8 cellular contexts compared by ENCODE assay signal in genomic region chr6:27157461-27158315, GRCh38.
A peak's percentile ranks its signal among the peaks of the same experiment; 100 is the strongest.
DNase-seq lines count a peak whose midpoint lies in the region; ATAC-seq and TF ChIP-seq lines count a peak whose summit lies in the region.

No MANE protein-coding gene starts in this region.

- H4K20me1 ChIP-seq in SU-DHL-6 (ENCODE audit: low read depth, low read length): no peaks in the 10 kb centered on the region

- H3F3A ChIP-seq in SU-DHL-6 (ENCODE audit: insufficient read depth): no peaks in the 10 kb centered on the region

- peak overlapping the region; percentile 14; the same call in 1 of the 2 replicates for H3K9ac ChIP-seq in SU-DHL-6 (ENCODE audit: low read length)

- H3K27me3 Mint-ChIP-seq in activated naive CD8-positive, alpha-beta T cell treated with anti-CD3 and anti-CD28 coated beads, Interleukin-2, amount 10 ng/mL, durations not matched to agents 7 days and 5 days: no peaks in the 10 kb centered on the region

- H3K4me3 ChIP-seq in SU-DHL-6 (ENCODE audit: insufficient read depth, low read length, poor library complexity, severe bottlenecking): peak overlapping the region; percentile 6

- peaks cover 43% of the 10 kb centered on the region for H3K4me1 Mint-ChIP-seq in activated naive CD8-positive, alpha-beta T cell treated with anti-CD3 and anti-CD28 coated beads, Interleukin-2, amount 10 ng/mL, durations not matched to agents 7 days and 5 days

- no peaks in the 10 kb centered on the region for H3K79me2 ChIP-seq in SU-DHL-6 (ENCODE audit: insufficient read depth, low read length)

- H3K9me3 ChIP-seq in SU-DHL-6 (ENCODE audit: insufficient read depth, low read length): no peaks in the 10 kb centered on the region

- peak overlapping the region; percentile 70 for H3K27ac Mint-ChIP-seq in activated naive CD8-positive, alpha-beta T cell treated with anti-CD3 and anti-CD28 coated beads, Interleukin-2, amount 10 ng/mL, durations not matched to agents 7 days and 5 days

- no peaks in the 10 kb centered on the region for H3K36me3 Mint-ChIP-seq in activated naive CD8-positive, alpha-beta T cell treated with anti-CD3 and anti-CD28 coated beads, Interleukin-2, amount 10 ng/mL, durations not matched to agents 7 days and 5 days

- peak; percentile 86 to 89 for DNase-seq in AML-193 (lab: John Stamatoyannopoulos, UW)
- peak; percentile 87 for DNase-seq in KG1 (lab: John Stamatoyannopoulos, UW)
- peak; percentile 78 for DNase-seq in activated naive CD8-positive, alpha-beta T cell treated with anti-CD3 and anti-CD28 coated beads, Interleukin-2, amount 10 ng/mL, durations not matched to agents 7 days and 5 days
- DNase-seq in left ventricle myocardium superior: peak; percentile 70
- peak; percentile 52 for DNase-seq in retina

- peak; percentile 54 for TF ChIP-seq CTCF in SU-DHL-6 (IDR thresholded peaks at IDR 0.05; ENCODE audit: insufficient read depth, low read length, poor library complexity, severe bottlenecking)

- intact Hi-C loops in left ventricle myocardium superior (cut with micrococcal nuclease): no loop called here

- no peaks in the 10 kb centered on the region for H3K27me3 ChIP-seq in SU-DHL-6 (ENCODE audit: low read length)

- peak overlapping the region; percentile 69 for H3K4me3 Mint-ChIP-seq in activated naive CD8-positive, alpha-beta T cell treated with anti-CD3 and anti-CD28 coated beads, Interleukin-2, amount 10 ng/mL, durations not matched to agents 7 days and 5 days

- peak overlapping the region; percentile 45 for H3K4me2 ChIP-seq in SU-DHL-6 (ENCODE audit: low read depth, low read length, poor library complexity, severe bottlenecking)

- ATAC-seq in GM19035 (IDR thresholded peaks at IDR 0.05; ENCODE audit: unreplicated experiment) (peak; percentile 51), left ventricle myocardium superior (peak; percentile 80), HG03139 (IDR thresholded peaks at IDR 0.05; ENCODE audit: unreplicated experiment) (no peak)
- ATAC-seq in activated naive CD8-positive, alpha-beta T cell treated with anti-CD3 and anti-CD28 coated beads, Interleukin-2, amount 10 ng/mL, durations not matched to agents 7 days and 5 days (ENCODE audit: low read depth): peak; percentile 80

- peak overlapping the region; percentile 81 for H2AFZ ChIP-seq in SU-DHL-6 (ENCODE audit: low read depth, low read length, severe bottlenecking)

- POLR2A ChIA-PET in activated naive CD8-positive, alpha-beta T cell treated with anti-CD3 and anti-CD28 coated beads, Interleukin-2, amount 10 ng/mL, durations not matched to agents 7 days and 5 days (lab: Charles Lee): interaction anchor here (0.8 to 16.1 kb wide), 7 partner anchors 12 to 735 kb away, joined by 3 to 888 read pairs (median 4); a partner anchor contains a TSS

- H3K36me3 ChIP-seq in SU-DHL-6 (ENCODE audit: low read length): no peaks in the 10 kb centered on the region

- H3K9me3 Mint-ChIP-seq in activated naive CD8-positive, alpha-beta T cell treated with anti-CD3 and anti-CD28 coated beads, Interleukin-2, amount 10 ng/mL, durations not matched to agents 7 days and 5 days: no peaks in the 10 kb centered on the region

- no peak overlapping the region for H3K27ac ChIP-seq in SU-DHL-6 (ENCODE audit: low read depth, low read length)

- no peaks in the 10 kb centered on the region for H3K9me2 ChIP-seq in SU-DHL-6 (replicated peaks; ENCODE audit: insufficient read depth, low read length)
